Comparison of ENCODE assay signal across 8 cellular contexts in the genomic region with DNA sequence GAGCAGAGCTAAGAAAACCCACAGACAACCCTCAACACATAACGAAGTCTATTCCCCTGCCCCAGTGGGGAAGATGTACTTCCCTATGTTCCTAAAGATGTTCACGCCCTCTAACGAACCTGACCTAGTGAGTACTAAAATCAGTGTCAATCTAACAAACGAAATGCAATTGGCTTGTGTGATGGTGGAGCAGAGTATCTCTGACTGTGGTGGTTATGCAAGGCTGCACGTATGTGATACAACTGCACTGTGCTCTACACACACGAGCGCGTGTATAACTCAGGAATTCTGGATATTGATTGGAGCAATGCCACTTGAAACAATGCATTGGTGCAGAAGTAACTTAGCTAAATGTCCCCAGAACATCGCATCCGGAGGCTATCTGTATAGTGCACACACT. TPM values are rescaled to one million over a fixed set of nuclear protein-coding genes. Genes with fewer than 3 reads are reported as not detected.
DNase-seq lines count a peak whose midpoint lies in the region; ATAC-seq and TF ChIP-seq lines count a peak whose summit lies in the region.

No MANE protein-coding gene starts in this region.

- peak overlapping the region; percentile 71 for H3K27ac Mint-ChIP-seq in Caco-2 (ENCODE audit: unreplicated experiment)

- no peak for TF ChIP-seq CTCF in Caco-2 (IDR thresholded peaks at IDR 0.05; ENCODE audit: insufficient read depth in 1 of 2, low read depth in 1 of 2, low read length in 1 of 2, severe bottlenecking in 1 of 2, unreplicated experiment in 1 of 2)
- TF ChIP-seq CTCF in coronary artery (IDR thresholded peaks at IDR 0.05), result no peak

- H3K36me3 Mint-ChIP-seq in Caco-2 (ENCODE audit: insufficient read depth, unreplicated experiment), result peaks cover 72% of the 10 kb centered on the region

- no peaks in the 10 kb centered on the region for H3K27me3 ChIP-seq in Caco-2 (replicated peaks; ENCODE audit: control insufficient read depth, insufficient read depth, low read length)
- no peaks in the 10 kb centered on the region for H3K27me3 ChIP-seq in muscle layer of colon (ENCODE audit: control insufficient read depth in 1 of 2, insufficient read depth in 2 of 2, low read length in 2 of 2)

- intact Hi-C loops in Caco-2 (cut with micrococcal nuclease; ENCODE audit: unreplicated experiment), result no loop called here

- DNase-seq in Caco-2 (peak in 1 of 2 experiments; percentile 29), MV-4-11 (lab: John Stamatoyannopoulos, UW) (peak; percentile 58), coronary artery (ENCODE audit: low spot score) (no peak), NCI-H2227 treated with DMSO at 0.1 percent for 48 hours (lab: John Stamatoyannopoulos, UW) (no peak), DMS114 treated with DMSO at 0.1 percent for 48 hours (lab: John Stamatoyannopoulos, UW; ENCODE audit: unreplicated experiment) (no peak)

- ATAC-seq in HG03025 (IDR thresholded peaks at IDR 0.05; ENCODE audit: low FRiP score, unreplicated experiment) (no peak), GM21619 (IDR thresholded peaks at IDR 0.05; ENCODE audit: unreplicated experiment) (no peak)

- no peaks in the 10 kb centered on the region for H3K9me3 Mint-ChIP-seq in Caco-2 (ENCODE audit: unreplicated experiment)

- peaks cover 24% of the 10 kb centered on the region for H3K4me1 Mint-ChIP-seq in Caco-2 (ENCODE audit: low read depth, unreplicated experiment)

- no TSS peak for BruUV-seq in Caco-2 (replicated peaks; lab: Mats Ljungman, UMichigan)

- H3K9me3 ChIP-seq in Caco-2, result no peaks in the 10 kb centered on the region
- no peaks in the 10 kb centered on the region for H3K9me3 ChIP-seq in muscle layer of colon (ENCODE audit: low read length)

- H3K4me3 Mint-ChIP-seq in Caco-2 (ENCODE audit: unreplicated experiment), result peak overlapping the region; percentile 85

- H3K27ac ChIP-seq in coronary artery (peak overlapping the region in 1 of 2 donors; percentile 84), muscle layer of colon (ENCODE audit: low read depth, low read length) (peak overlapping the region; percentile 29)

- H3K4me3 ChIP-seq in Caco-2 (ENCODE audit: low read depth, low read length) (peak overlapping the region; percentile 93), coronary artery (peak overlapping the region; percentile 91), muscle layer of colon (ENCODE audit: low read depth in 1 of 2, low read length in 2 of 2) (peak overlapping the region; percentile 66 to 85)

- POLR2A ChIA-PET in Caco-2 (lab: Charles Lee), result interaction anchor here (0.5 to 3.3 kb wide), 2 partner anchors 75 to 516 kb away, joined by 4 to 109 read pairs; a partner anchor contains a TSS

- H3K9ac ChIP-seq in muscle layer of colon (ENCODE audit: low read length), result peak overlapping the region; percentile 18

- H3K36me3 ChIP-seq in Caco-2 (ENCODE audit: control insufficient read depth, insufficient read depth, low read length) (peaks cover 2% of the 10 kb centered on the region; the same call in 1 of the 2 replicates), muscle layer of colon (ENCODE audit: insufficient read depth, low read length) (peaks cover 28% of the 10 kb centered on the region)

- CTCF ChIA-PET in Caco-2 (lab: Charles Lee), result interaction anchor here (2.1 kb wide), 1 partner anchor 74 kb away, joined by 9 read pairs; a partner anchor contains a TSS

- H3K27me3 Mint-ChIP-seq in Caco-2 (ENCODE audit: insufficient read depth, unreplicated experiment), result no peaks in the 10 kb centered on the region

- peaks cover 7% of the 10 kb centered on the region; the same call in 1 of the 2 replicates for H3K4me1 ChIP-seq in Caco-2
- H3K4me1 ChIP-seq in muscle layer of colon (ENCODE audit: insufficient read depth, low read length), result peaks cover 36% of the 10 kb centered on the region

RNA-seq across cellular contexts. Expression of a gene that starts 1.3 kb away (rescaled TPM):
- total RNA-seq in Caco-2 (2022), result 17.4 and 20.2 TPM in 2 replicates

RNA-seq across cellular contexts. Expression of a gene that starts 1.7 kb away (rescaled TPM):
- total RNA-seq in Caco-2 (2022), result 83.3 and 96.1 TPM in 2 replicates
